In the genomic region with DNA sequence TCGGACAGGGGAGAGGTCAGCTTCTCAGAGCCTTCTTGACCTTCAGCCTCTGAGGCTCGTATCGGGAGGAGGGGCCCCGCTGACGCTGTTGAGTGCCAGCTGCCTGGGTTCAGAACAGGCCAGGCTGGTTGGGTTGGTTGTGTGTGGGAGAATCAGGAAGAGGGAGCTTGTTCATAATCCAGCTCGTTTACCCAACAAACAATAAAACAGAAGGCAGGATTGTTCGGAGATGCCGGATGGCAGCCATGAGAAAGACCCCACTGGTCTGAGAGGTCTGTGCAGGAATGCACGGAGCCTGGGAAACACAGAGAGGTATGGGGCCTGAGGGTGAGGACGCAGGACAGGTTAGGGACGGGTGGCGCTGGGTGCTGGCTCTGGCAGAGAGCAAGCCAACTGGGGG, we compare ENCODE assay signal across 14 cellular contexts. TPM values are rescaled to one million over a fixed set of nuclear protein-coding genes. Genes with fewer than 3 reads are reported as not detected.
DNase-seq lines count a peak whose midpoint lies in the region; ATAC-seq, FAIRE-seq and TF ChIP-seq lines count a peak whose summit lies in the region.
"Had no signal": no experiment of that assay in that cellular context is flagged by ENCODE, and none has a peak within 500 bp of the region (broad histone marks: within the 10 kb centered on the region; RNA-seq: fewer than 3 reads in every experiment).

No MANE protein-coding gene starts in this region.

- no peak overlapping the region for H3K14ac ChIP-seq in mesenchymal stem cell (ENCODE audit: low read length in 2 of 2)

- FAIRE-seq in bronchial epithelial cell (lab: Jason Lieb, UNC): no peak

- peaks cover 2% of the 10 kb centered on the region for H3K9me3 ChIP-seq in mesenchymal stem cell (ENCODE audit: control insufficient read depth, low read length)
- no peaks in the 10 kb centered on the region for H3K9me3 ChIP-seq in thyroid gland
- H3K9me3 ChIP-seq in BE2C: no peaks in the 10 kb centered on the region

- no peak overlapping the region for H4K91ac ChIP-seq in mesenchymal stem cell (ENCODE audit: low read length)

- H3K36me3 ChIP-seq in bronchial epithelial cell (ENCODE audit: control insufficient read depth, insufficient read depth, low read length) (no peaks in the 10 kb centered on the region), mesenchymal stem cell (ENCODE audit: control insufficient read depth in 1 of 2, insufficient read depth in 2 of 2, low read depth in 1 of 2, low read length in 2 of 2) (no peaks in the 10 kb centered on the region), thyroid gland (no peaks in the 10 kb centered on the region), BE2C (no peaks in the 10 kb centered on the region)

- H2BK120ac ChIP-seq in mesenchymal stem cell (ENCODE audit: low read depth, low read length): no peak overlapping the region

- H3K4me3 ChIP-seq in bronchial epithelial cell (ENCODE audit: low read depth, low read length) (peak overlapping the region; percentile 38), mesenchymal stem cell (ENCODE audit: insufficient read depth in 1 of 2, low read depth in 1 of 2, low read length in 2 of 2) (no peak overlapping the region), thyroid gland (replicated peaks in 1 of 3) (no peak overlapping the region), BE2C (ENCODE audit: low read depth, low read length) (no peak overlapping the region)

- no peak overlapping the region for H3K4me2 ChIP-seq in mesenchymal stem cell (ENCODE audit: low read length, poor library complexity, severe bottlenecking)

- intact Hi-C loops in thyroid gland (cut with DNase I): no loop called here

- H2AK5ac ChIP-seq in mesenchymal stem cell (ENCODE audit: low read length, severe bottlenecking): peak overlapping the region; percentile 31

- no peaks in the 10 kb centered on the region for H3K79me1 ChIP-seq in mesenchymal stem cell (replicated peaks; ENCODE audit: low read length, poor library complexity, severe bottlenecking)

- TF ChIP-seq CTCF in bronchial epithelial cell (IDR thresholded peaks at IDR 0.05; ENCODE audit: insufficient read depth, low read length, severe bottlenecking) (no peak), thyroid gland (IDR thresholded peaks at IDR 0.05) (no peak), BE2C (IDR thresholded peaks at IDR 0.05; ENCODE audit: low read depth, low read length) (no peak)

- H3K27me3 ChIP-seq in bronchial epithelial cell (ENCODE audit: control insufficient read depth, insufficient read depth, low read length): no peaks in the 10 kb centered on the region
- peaks cover 0 to 42% of the 10 kb centered on the region in 2 experiments for H3K27me3 ChIP-seq in mesenchymal stem cell (ENCODE audit: control insufficient read depth in 1 of 2, insufficient read depth in 1 of 2, low read length in 2 of 2)
- no peaks in the 10 kb centered on the region for H3K27me3 ChIP-seq in thyroid gland
- peaks cover 4% of the 10 kb centered on the region; the same call in 1 of the 2 replicates for H3K27me3 ChIP-seq in BE2C

- no peak overlapping the region for H2BK15ac ChIP-seq in mesenchymal stem cell (ENCODE audit: low read depth, poor library complexity, severe bottlenecking)

- no peak overlapping the region for H2AFZ ChIP-seq in mesenchymal stem cell (ENCODE audit: low read depth, low read length)

- DNase-seq in NCI-H2029 (lab: John Stamatoyannopoulos, UW) (peak; percentile 15), NCI-H2029 treated with DMSO at 0.1 percent for 48 hours (lab: John Stamatoyannopoulos, UW) (no peak), bronchial epithelial cell (ENCODE audit: low read depth) (peak; percentile 74), mesenchymal stem cell (no peak), thyroid gland (peak; percentile 35 to 47), BE2C (no peak)
- no peak for DNase-seq in stimulated activated CD4-positive, alpha-beta T cell treated with anti-CD3 and anti-CD28 coated beads, Interleukin-2, amount 100 ng/mL, for 48 hours
- DNase-seq: activated naive CD4-positive, alpha-beta T cell treated with anti-CD3 and anti-CD28 coated beads, Interleukin-2, amount 50 U/mL, for 16 hours; central memory CD4-positive, alpha-beta T cell; NCI-H1105; SHP77 treated with DMSO at 0.1 percent for 48 hours had no signal

- 86% methylated on average over 11 of the region's 12 CpGs for WGBS in mesenchymal stem cell
- WGBS in thyroid gland, 2 donors: 57 to 69% methylated on average over 12 of the region's 12 CpGs

- no peak overlapping the region for H3K27ac ChIP-seq in mesenchymal stem cell (ENCODE audit: low read length, poor library complexity, severe bottlenecking)
- H3K27ac ChIP-seq in thyroid gland: no peak overlapping the region

- no peak overlapping the region for H2BK12ac ChIP-seq in mesenchymal stem cell (ENCODE audit: low read length in 2 of 2)

- peaks cover 22% of the 10 kb centered on the region for H3K4me1 ChIP-seq in mesenchymal stem cell (ENCODE audit: control insufficient read depth, insufficient read depth, low read depth, low read length)
- peaks cover 10 to 13% of the 10 kb centered on the region in 2 donors for H3K4me1 ChIP-seq in thyroid gland
- no peaks in the 10 kb centered on the region for H3K4me1 ChIP-seq in BE2C

- no peak overlapping the region for H4K8ac ChIP-seq in mesenchymal stem cell (ENCODE audit: low read length)

- H3K18ac ChIP-seq in mesenchymal stem cell (ENCODE audit: low read depth in 1 of 2, low read length in 2 of 2): no peak overlapping the region

- TF ChIP-seq POLR2A in thyroid gland (IDR thresholded peaks at IDR 0.05): no peak

- no peak overlapping the region for H2BK5ac ChIP-seq in mesenchymal stem cell (ENCODE audit: low read depth, low read length, poor library complexity, severe bottlenecking)

- no peak overlapping the region for H3K23ac ChIP-seq in mesenchymal stem cell (ENCODE audit: low read length in 2 of 2)

- no peak overlapping the region for H3K4ac ChIP-seq in mesenchymal stem cell (ENCODE audit: low read depth in 1 of 2, low read length in 2 of 2)

- no peak for ATAC-seq in GM19023 (IDR thresholded peaks at IDR 0.05; ENCODE audit: unreplicated experiment)
- ATAC-seq: sciatic nerve had no signal

- no peak overlapping the region for H3K9ac ChIP-seq in mesenchymal stem cell (ENCODE audit: low read length)

RNA-seq across cellular contexts. Expression of a gene that starts 31.6 kb away (rescaled TPM):
- 6.6 and 8.1 TPM in 2 replicates for total RNA-seq in bronchial epithelial cell
- 30.3 TPM for polyA plus RNA-seq in mesenchymal stem cell (2013, experiment 1 of 2)
- 30.2 TPM for polyA plus RNA-seq in mesenchymal stem cell (2013, experiment 2 of 2)
- total RNA-seq in thyroid gland: 100 to 1,000 TPM in 1 of 4 donors, 10 to 100 TPM in 3; 55.6 to 126 (median 90.8) TPM
- 9.0 TPM for polyA plus RNA-seq in BE2C (2012; ENCODE audit: insufficient read depth, insufficient read length, low read depth)
- total RNA-seq: activated CD8-positive, alpha-beta memory T cell treated with anti-CD3 and anti-CD28 coated beads for 36 hours had no signal

Comparison
In these comparisons a context has a peak if more than half of its experiments do, and no peak if none do; other contexts are left out.
1. DNase-seq: peak in NCI-H2029 (single experiment), bronchial epithelial cell (single experiment) and thyroid gland (2 of 2); none in NCI-H2029 treated with DMSO at 0.1 percent for 48 hours (single experiment), mesenchymal stem cell (single experiment), BE2C (single experiment) and stimulated activated CD4-positive, alpha-beta T cell treated with anti-CD3 and anti-CD28 coated beads, Interleukin-2, amount 100 ng/mL, for 48 hours (0 of 2).